Comparison of ENCODE assay signal across 1 cellular context in genomic region chr1:236311040-236311439, GRCh38.
TF ChIP-seq lines count a peak whose summit lies in the region.

No MANE protein-coding gene starts in this region.

TF ChIP-seq in GM23338, 12 proteins besides CTCF, POLR2A, EP300 and RAD21:
- TF ChIP-seq ETS1 (IDR thresholded peaks at IDR 0.05): no peak
- TF ChIP-seq ZNF331 (CRISPR knock-in tag; IDR thresholded peaks at IDR 0.05; ENCODE audit: low read depth): no peak
- TF ChIP-seq ZNF114 (CRISPR knock-in tag; IDR thresholded peaks at IDR 0.05): no peak
- no peak for TF ChIP-seq JUNB (IDR thresholded peaks at IDR 0.05; ENCODE audit: unreplicated experiment)
- no peak for TF ChIP-seq CREB1 (CRISPR knock-in tag; IDR thresholded peaks at IDR 0.05; ENCODE audit: low read depth)
- TF ChIP-seq NANOG (IDR thresholded peaks at IDR 0.05; ENCODE audit: borderline replicate concordance): no peak
- TF ChIP-seq STAT1 (IDR thresholded peaks at IDR 0.05; ENCODE audit: unreplicated experiment): no peak
- no peak for TF ChIP-seq POLR2AphosphoS5 (IDR thresholded peaks at IDR 0.05; ENCODE audit: low read depth)
- TF ChIP-seq REST (IDR thresholded peaks at IDR 0.05; ENCODE audit: unreplicated experiment): no peak
- no peak for TF ChIP-seq ZNF462 (CRISPR knock-in tag; IDR thresholded peaks at IDR 0.05)
- TF ChIP-seq EZH2 (IDR thresholded peaks at IDR 0.05; ENCODE audit: low read depth, unreplicated experiment): no peak
- no peak for TF ChIP-seq EZH2phosphoT487 (IDR thresholded peaks at IDR 0.05; ENCODE audit: unreplicated experiment)
